Comparison of ENCODE assay signal across 16 cellular contexts in the genomic region with DNA sequence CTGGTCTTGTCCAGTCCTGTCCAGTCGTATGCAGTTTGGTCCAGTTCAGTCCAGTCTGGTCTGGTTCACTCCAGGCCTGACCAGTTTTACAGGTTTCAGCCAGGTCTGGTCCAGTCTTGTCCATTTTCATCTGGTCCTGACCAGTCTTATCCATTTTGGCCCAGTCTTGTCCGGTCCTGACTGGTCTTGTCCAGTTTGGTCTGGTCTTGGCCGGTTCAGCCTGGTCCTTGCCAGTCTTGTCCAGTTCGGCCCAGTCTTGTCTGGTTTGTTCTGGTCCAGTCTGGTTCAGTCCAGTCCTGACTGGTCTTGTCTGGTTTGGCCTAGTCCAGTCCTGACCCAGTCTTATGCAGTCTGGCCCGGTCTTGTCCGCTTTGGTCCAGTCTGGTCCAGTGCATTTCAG.
"Had no signal": no experiment of that assay in that cellular context is flagged by ENCODE, and none has a peak within 500 bp of the region (broad histone marks: within the 10 kb centered on the region; RNA-seq: fewer than 3 reads in every experiment).

No MANE protein-coding gene starts in this region.

- H3K9me3 ChIP-seq: adrenal gland, ovary, prostate gland, thyroid gland had no signal

- H3K27me3 Mint-ChIP-seq: activated B cell treated with CpG ODN at 0.5 μM for 24 hours; activated CD4-positive, alpha-beta T cell treated with anti-CD3 and anti-CD28 coated beads for 36 hours; activated naive CD8-positive, alpha-beta T cell; central memory CD8-positive, alpha-beta T cell; natural killer cell treated with Interleukin-12 subunit alpha and Interleukin-12 subunit beta and Interleukin-15 and Interleukin-18, amount 100 ng/mL, for 72 hours; stimulated activated naive CD8-positive, alpha-beta T cell treated with anti-CD3 and anti-CD28 coated beads, Interleukin-15, Interleukin-2, amounts not matched to agents 100 ng/mL and 50 ng/mL, for 24 hours had no signal

- ATAC-seq: activated CD4-positive, alpha-beta T cell treated with anti-CD3 and anti-CD28 coated beads for 36 hours; left ventricle myocardium superior had no signal

- H3K27ac Mint-ChIP-seq: activated B cell treated with CpG ODN at 0.5 μM for 24 hours; activated CD4-positive, alpha-beta T cell treated with anti-CD3 and anti-CD28 coated beads for 36 hours; activated naive CD8-positive, alpha-beta T cell; natural killer cell treated with Interleukin-12 subunit alpha and Interleukin-12 subunit beta and Interleukin-15 and Interleukin-18, amount 100 ng/mL, for 72 hours; stimulated activated naive CD8-positive, alpha-beta T cell treated with anti-CD3 and anti-CD28 coated beads, Interleukin-15, Interleukin-2, amounts not matched to agents 100 ng/mL and 50 ng/mL, for 24 hours had no signal

- H3K36me3 Mint-ChIP-seq: activated naive CD8-positive, alpha-beta T cell; natural killer cell treated with Interleukin-12 subunit alpha and Interleukin-12 subunit beta and Interleukin-15 and Interleukin-18, amount 100 ng/mL, for 72 hours had no signal

- H3K4me3 Mint-ChIP-seq: activated B cell treated with CpG ODN at 0.5 μM for 24 hours; activated CD4-positive, alpha-beta T cell treated with anti-CD3 and anti-CD28 coated beads for 36 hours; activated naive CD8-positive, alpha-beta T cell; central memory CD8-positive, alpha-beta T cell; natural killer cell treated with Interleukin-12 subunit alpha and Interleukin-12 subunit beta and Interleukin-15 and Interleukin-18, amount 100 ng/mL, for 72 hours; stimulated activated naive CD8-positive, alpha-beta T cell treated with anti-CD3 and anti-CD28 coated beads, Interleukin-15, Interleukin-2, amounts not matched to agents 100 ng/mL and 50 ng/mL, for 24 hours had no signal

- H3K4me1 ChIP-seq: adrenal gland, prostate gland, thyroid gland had no signal

- H3K36me3 ChIP-seq: adrenal gland, ovary, prostate gland, thyroid gland had no signal

- H3K4me1 Mint-ChIP-seq: activated B cell treated with CpG ODN at 0.5 μM for 24 hours; activated CD4-positive, alpha-beta T cell treated with anti-CD3 and anti-CD28 coated beads for 36 hours; central memory CD8-positive, alpha-beta T cell had no signal

- H3K27ac ChIP-seq: adrenal gland, ovary, prostate gland, thyroid gland had no signal

- H3K27me3 ChIP-seq: adrenal gland, ovary, thyroid gland had no signal

- H3K4me3 ChIP-seq: adrenal gland, ovary, prostate gland, thyroid gland had no signal

- DNase-seq: activated B cell treated with CpG ODN at 0.5 μM for 24 hours; activated CD4-positive, alpha-beta T cell treated with anti-CD3 and anti-CD28 coated beads for 36 hours; activated CD4-positive, alpha-beta T cell treated with anti-CD3 and anti-CD28 coated beads, Interleukin-2, amount 50 U/mL, for 4 hours; activated gamma-delta T cell treated with Interleukin-2 at 50 U/mL for 16 hours; adrenal gland; foreskin fibroblast; left ventricle myocardium superior; ovary; substantia nigra; T-helper 9 cell; thyroid gland had no signal
